10 cellular contexts compared by ENCODE assay signal in genomic region chrX:23785564-23785963, GRCh38. TPM values are rescaled to one million over a fixed set of nuclear protein-coding genes. Genes with fewer than 3 reads are reported as not detected.
DNase-seq lines count a peak whose midpoint lies in the region; ATAC-seq and TF ChIP-seq lines count a peak whose summit lies in the region.
"Had no signal": no experiment of that assay in that cellular context is flagged by ENCODE, and none has a peak within 500 bp of the region (broad histone marks: within the 10 kb centered on the region; RNA-seq: fewer than 3 reads in every experiment).

No MANE protein-coding gene starts in this region.

- no peak for ATAC-seq in HG02610 (IDR thresholded peaks at IDR 0.05; ENCODE audit: unreplicated experiment)

- H3K4me2 ChIP-seq in DOHH2 (ENCODE audit: low read length) = peak overlapping the region; percentile 68

- H3K36me3 ChIP-seq in DOHH2 (ENCODE audit: control insufficient read depth, low read length) = peaks cover 28% of the 10 kb centered on the region

- H3K9me3 ChIP-seq in DOHH2 (ENCODE audit: control insufficient read depth, insufficient read depth, low read length) = no peaks in the 10 kb centered on the region

- peaks cover 27% of the 10 kb centered on the region for H3K36me3 Mint-ChIP-seq in activated CD4-positive, alpha-beta memory T cell treated with anti-CD3 and anti-CD28 coated beads for 36 hours
- peaks cover 27% of the 10 kb centered on the region for H3K36me3 Mint-ChIP-seq in osteocyte (ENCODE audit: unreplicated experiment)

- CTCF ChIA-PET in activated CD4-positive, alpha-beta memory T cell treated with anti-CD3 and anti-CD28 coated beads for 36 hours (lab: Charles Lee) = no interaction called here

- no peak for DNase-seq in activated CD4-positive, alpha-beta memory T cell treated with anti-CD3 and anti-CD28 coated beads for 36 hours
- peak; percentile 45 for DNase-seq in fibroblast of pulmonary artery (ENCODE audit: low read depth)
- DNase-seq in osteocyte (ENCODE audit: extremely low spot score, unreplicated experiment) = no peak
- no peak for DNase-seq in NOMO-1 treated with DMSO at 0.1 percent for 48 hours (lab: John Stamatoyannopoulos, UW; ENCODE audit: unreplicated experiment)
- DNase-seq in HCEC 1CT = no peak
- DNase-seq in NCI-H1417 (lab: John Stamatoyannopoulos, UW) = no peak
- DNase-seq: NCI-H69, retina had no signal

- H3K4me3 Mint-ChIP-seq in activated CD4-positive, alpha-beta memory T cell treated with anti-CD3 and anti-CD28 coated beads for 36 hours = peak overlapping the region; percentile 94
- peak overlapping the region; percentile 94 for H3K4me3 Mint-ChIP-seq in osteocyte (ENCODE audit: unreplicated experiment)

- H3F3A ChIP-seq in DOHH2 (ENCODE audit: control insufficient read depth, insufficient read depth) = peaks cover 33% of the 10 kb centered on the region

- POLR2A ChIA-PET in activated CD4-positive, alpha-beta memory T cell treated with anti-CD3 and anti-CD28 coated beads for 36 hours (lab: Charles Lee) = interaction anchor here (0.5 kb wide), 1 partner anchor 12 kb away, joined by 3 read pairs; no protein-coding TSS in a partner anchor

- H3K9me2 ChIP-seq in DOHH2 (replicated peaks; ENCODE audit: control insufficient read depth, low read length) = no peaks in the 10 kb centered on the region

- peaks cover 35% of the 10 kb centered on the region for H3K79me2 ChIP-seq in DOHH2 (ENCODE audit: control insufficient read depth, low read length)

- H3K27ac Mint-ChIP-seq in activated CD4-positive, alpha-beta memory T cell treated with anti-CD3 and anti-CD28 coated beads for 36 hours = peak overlapping the region; percentile 96
- no peak overlapping the region for H3K27ac Mint-ChIP-seq in osteocyte (ENCODE audit: unreplicated experiment)

- TF ChIP-seq CTCF in DOHH2 (IDR thresholded peaks at IDR 0.05; ENCODE audit: low read depth, low read length, poor library complexity, severe bottlenecking) = no peak
- TF ChIP-seq CTCF in fibroblast of pulmonary artery (IDR thresholded peaks at IDR 0.05; ENCODE audit: low read length, missing control alignments) = no peak
- TF ChIP-seq CTCF in osteocyte (IDR thresholded peaks at IDR 0.05) = no peak

- H3K9me3 Mint-ChIP-seq in activated CD4-positive, alpha-beta memory T cell treated with anti-CD3 and anti-CD28 coated beads for 36 hours = no peaks in the 10 kb centered on the region
- no peaks in the 10 kb centered on the region for H3K9me3 Mint-ChIP-seq in osteocyte (ENCODE audit: unreplicated experiment)

- H3K4me3 ChIP-seq in DOHH2 (ENCODE audit: low read length) (peak overlapping the region; percentile 94; the same call in 1 of the 2 replicates), fibroblast of pulmonary artery (replicated peaks; ENCODE audit: low read depth, low read length) (peak overlapping the region; percentile 79)

- intact Hi-C loops in activated CD4-positive, alpha-beta memory T cell treated with anti-CD3 and anti-CD28 coated beads for 36 hours (cut with micrococcal nuclease) = no loop called here

- peaks cover 28% of the 10 kb centered on the region for H3K4me1 Mint-ChIP-seq in activated CD4-positive, alpha-beta memory T cell treated with anti-CD3 and anti-CD28 coated beads for 36 hours (ENCODE audit: low read depth)
- H3K4me1 Mint-ChIP-seq in osteocyte (ENCODE audit: unreplicated experiment) = peaks cover 45% of the 10 kb centered on the region

- H4K20me1 ChIP-seq in DOHH2 (ENCODE audit: control insufficient read depth, insufficient read depth, low read depth, low read length) = peaks cover 7% of the 10 kb centered on the region

- H3K27ac ChIP-seq in DOHH2 (ENCODE audit: low read depth, low read length) = no peak overlapping the region

- H3K4me1 ChIP-seq in DOHH2 (ENCODE audit: control insufficient read depth, low read length) = peaks cover 19% of the 10 kb centered on the region

- H3K27me3 ChIP-seq in DOHH2 (ENCODE audit: control insufficient read depth, low read length) = no peaks in the 10 kb centered on the region

- no peaks in the 10 kb centered on the region for H3K27me3 Mint-ChIP-seq in activated CD4-positive, alpha-beta memory T cell treated with anti-CD3 and anti-CD28 coated beads for 36 hours
- H3K27me3 Mint-ChIP-seq in osteocyte (ENCODE audit: unreplicated experiment) = no peaks in the 10 kb centered on the region

RNA-seq across cellular contexts. Expression of gene SAT1, which starts 2.6 kb away (rescaled TPM):
- total RNA-seq in activated CD4-positive, alpha-beta memory T cell treated with anti-CD3 and anti-CD28 coated beads for 36 hours = 100 to 1,000 TPM; 205 to 209 TPM
- 216 and 234 TPM in 2 replicates for total RNA-seq in osteocyte

RNA-seq across cellular contexts. Expression of gene ACOT9, which starts 42.5 kb away (rescaled TPM):
- 10 to 100 TPM; 50.2 to 52.1 TPM for total RNA-seq in activated CD4-positive, alpha-beta memory T cell treated with anti-CD3 and anti-CD28 coated beads for 36 hours
- 53.8 and 57.9 TPM in 2 replicates for total RNA-seq in osteocyte
